10 cellular contexts compared by ENCODE assay signal in the genomic region with DNA sequence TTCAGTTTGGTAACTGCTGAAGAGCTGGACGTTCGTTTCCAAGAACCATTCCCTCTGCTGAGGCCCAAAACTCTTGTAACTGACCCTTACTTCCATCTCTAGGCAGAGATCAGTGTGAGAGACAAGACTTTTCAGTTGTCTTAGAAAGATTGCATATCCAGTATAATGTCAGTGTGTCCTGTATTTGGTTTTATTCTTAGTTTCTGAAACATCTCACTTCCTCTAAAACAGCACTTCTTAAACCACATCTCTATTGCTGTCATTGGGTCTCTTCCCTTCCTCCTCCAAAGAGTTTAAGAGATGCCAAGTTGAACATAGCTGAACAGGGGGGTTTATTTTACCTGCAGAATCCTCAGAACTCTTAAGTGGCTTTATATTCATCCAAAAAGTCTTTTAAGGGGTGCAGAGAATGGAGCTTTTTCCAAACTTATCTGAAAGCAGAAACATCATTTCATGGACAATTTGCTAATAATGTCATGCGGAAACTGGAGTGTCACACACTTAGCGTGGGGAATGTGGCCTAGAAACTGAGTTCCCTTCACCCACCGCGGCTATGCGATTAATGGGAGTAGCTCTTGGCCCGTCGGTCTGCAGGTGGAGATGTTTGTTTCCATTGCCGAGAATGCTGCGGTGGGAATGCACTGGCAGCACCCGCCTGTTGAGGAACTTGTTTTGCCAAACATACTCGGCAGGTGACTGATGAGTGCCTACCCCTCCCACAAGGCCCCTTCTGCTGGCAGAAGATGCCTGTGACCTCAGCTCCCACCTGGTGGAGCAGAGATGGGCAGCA.
A peak's percentile ranks its signal among the peaks of the same experiment; 100 is the strongest.
DNase-seq lines count a peak whose midpoint lies in the region; ATAC-seq, FAIRE-seq and TF ChIP-seq lines count a peak whose summit lies in the region.
"Had no signal": no experiment of that assay in that cellular context is flagged by ENCODE, and none has a peak within 500 bp of the region (broad histone marks: within the 10 kb centered on the region; RNA-seq: fewer than 3 reads in every experiment).

No MANE protein-coding gene starts in this region.

- H3K27me3 Mint-ChIP-seq in activated B cell treated with CpG ODN at 0.5 μM for 24 hours (peaks cover 8% of the 10 kb centered on the region), nephron progenitor cell (ENCODE audit: low read depth, poor library complexity) (peaks cover 9% of the 10 kb centered on the region)

- H3K36me3 ChIP-seq in stomach = peaks cover 0 to 4% (median 0%) of the 10 kb centered on the region in 4 donors

- peak; percentile 69 for FAIRE-seq in GM12892 (lab: Jason Lieb, UNC)

- DNase-seq in GM12892 (ENCODE audit: insufficient read length) (no peak), GM20000 (ENCODE audit: low spot score) (peak; percentile 76), activated B cell treated with CpG ODN at 0.5 μM for 24 hours (no peak), AG08396 (ENCODE audit: low spot score) (no peak), nephron progenitor cell (no peak), AML-193 (lab: John Stamatoyannopoulos, UW) (no peak), stomach (no peak)
- DNase-seq: activated CD4-positive, alpha-beta T cell treated with anti-CD3 and anti-CD28 coated beads for 48 hours; NCI-H446 treated with DMSO at 0.1 percent for 48 hours had no signal

- peak; percentile 62 for ATAC-seq in HG03139 (IDR thresholded peaks at IDR 0.05; ENCODE audit: unreplicated experiment)
- peak; percentile 38 for ATAC-seq in activated B cell treated with CpG ODN at 0.5 μM for 24 hours (ENCODE audit: low read depth)

- 83 to 90% (median 85%) methylated on average over 13 of the region's 13 CpGs for WGBS in stomach, 5 donors

- H3K27ac ChIP-seq in stomach = no peak overlapping the region

- POLR2A ChIA-PET in activated B cell treated with CpG ODN at 0.5 μM for 24 hours (lab: Charles Lee) = no interaction called here

- H3K36me3 Mint-ChIP-seq in activated B cell treated with CpG ODN at 0.5 μM for 24 hours (ENCODE audit: low read depth) (no peaks in the 10 kb centered on the region), nephron progenitor cell (ENCODE audit: low read depth) (no peaks in the 10 kb centered on the region)

- CTCF ChIA-PET in activated B cell treated with CpG ODN at 0.5 μM for 24 hours (lab: Charles Lee) = interaction anchor here (1.2 to 1.5 kb wide), 2 partner anchors 30 to 31 kb away, joined by 3 read pairs; no protein-coding TSS in a partner anchor

- no peaks in the 10 kb centered on the region for H3K9me3 Mint-ChIP-seq in activated B cell treated with CpG ODN at 0.5 μM for 24 hours
- no peaks in the 10 kb centered on the region for H3K9me3 Mint-ChIP-seq in nephron progenitor cell

- intact Hi-C loops in activated B cell treated with CpG ODN at 0.5 μM for 24 hours (cut with micrococcal nuclease) (loop anchor here (10.0 kb wide), 1 partner anchor 623 kb away; no protein-coding TSS in a partner anchor), stomach (cut with DNase I; ENCODE audit: low total_unique reads) (no loop called here)

- H3K27ac Mint-ChIP-seq in activated B cell treated with CpG ODN at 0.5 μM for 24 hours (no peak overlapping the region), nephron progenitor cell (no peak overlapping the region)

- H3K9me3 ChIP-seq in stomach = no peaks in the 10 kb centered on the region

- TF ChIP-seq CTCF in GM20000 (IDR thresholded peaks at IDR 0.05; ENCODE audit: extremely low read depth, missing control alignments) (no peak), activated B cell treated with CpG ODN at 0.5 μM for 24 hours (IDR thresholded peaks at IDR 0.05) (no peak), nephron progenitor cell (IDR thresholded peaks at IDR 0.05) (no peak), stomach (IDR thresholded peaks at IDR 0.05) (no peak)

- no peak for TF ChIP-seq EP300 in stomach (IDR thresholded peaks at IDR 0.05)

- H3K27me3 ChIP-seq in stomach = peaks cover 0 to 11% (median 3%) of the 10 kb centered on the region in 3 donors

- no peak overlapping the region for H3K4me3 ChIP-seq in stomach

- H3K4me1 ChIP-seq in stomach = peaks cover 0 to 12% (median 9%) of the 10 kb centered on the region in 4 donors

- H3K4me1 Mint-ChIP-seq in activated B cell treated with CpG ODN at 0.5 μM for 24 hours = peaks cover 15% of the 10 kb centered on the region
- peaks cover 27% of the 10 kb centered on the region for H3K4me1 Mint-ChIP-seq in nephron progenitor cell

- TF ChIP-seq POLR2A in GM12892 (IDR thresholded peaks at IDR 0.05; ENCODE audit: low read depth, low read length) = no peak
- TF ChIP-seq POLR2A in stomach (IDR thresholded peaks at IDR 0.05) = no peak

- no peak overlapping the region for H3K4me3 Mint-ChIP-seq in activated B cell treated with CpG ODN at 0.5 μM for 24 hours
- no peak overlapping the region for H3K4me3 Mint-ChIP-seq in nephron progenitor cell
